Comparison of ENCODE assay signal across 8 cellular contexts in the genomic region with DNA sequence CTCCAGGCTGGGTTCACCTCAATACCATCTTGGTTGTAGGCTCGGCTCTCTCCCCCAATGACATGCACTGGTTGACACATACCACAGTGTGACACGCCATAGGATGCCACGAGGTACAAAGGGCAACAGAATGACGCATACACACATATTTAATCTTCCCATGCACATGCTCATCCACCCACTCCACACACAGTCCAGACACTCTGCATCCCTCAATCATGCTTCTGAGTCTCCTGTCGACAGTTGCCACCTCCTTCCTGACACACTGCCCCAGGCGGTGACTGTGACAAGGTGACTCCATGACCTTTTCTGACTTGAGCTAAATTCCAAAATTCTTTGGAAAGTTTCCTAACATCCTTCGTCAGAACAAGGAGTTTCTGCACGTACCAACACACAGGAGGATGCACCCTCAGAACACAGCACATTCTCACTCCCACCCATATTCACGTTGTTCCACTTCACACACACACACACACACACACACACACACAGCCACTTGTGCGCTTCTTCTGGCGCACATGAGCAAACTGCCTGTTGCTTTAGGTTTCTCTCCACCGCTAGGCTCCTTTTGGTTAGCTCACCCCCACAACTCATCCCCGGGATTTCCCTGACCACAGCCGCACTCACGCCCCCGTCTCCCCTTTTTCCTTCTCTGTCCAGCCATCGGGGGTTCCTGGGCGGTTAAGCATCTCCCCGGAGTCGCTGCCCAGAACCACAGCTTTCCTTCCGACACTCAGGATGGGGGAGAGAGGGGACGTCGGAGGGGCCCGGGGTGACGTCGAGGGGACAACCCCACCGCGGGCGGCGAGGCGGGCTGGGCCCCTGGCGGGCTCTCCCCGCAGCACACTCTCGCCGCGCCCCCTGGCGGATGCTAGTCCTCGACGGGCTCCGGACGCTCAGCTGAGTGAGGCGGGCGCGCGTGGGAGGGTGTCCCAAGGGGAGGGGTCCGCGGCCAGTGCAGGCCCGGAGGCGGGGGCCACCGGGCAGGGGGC. TPM values are rescaled to one million over a fixed set of nuclear protein-coding genes. Genes with fewer than 3 reads are reported as not detected.
DNase-seq lines count a peak whose midpoint lies in the region; ATAC-seq and TF ChIP-seq lines count a peak whose summit lies in the region.

No MANE protein-coding gene starts in this region.

- peak; percentile 59 for ATAC-seq in HG02759 (IDR thresholded peaks at IDR 0.05; ENCODE audit: unreplicated experiment)
- ATAC-seq in left ventricle myocardium superior, result peak; percentile 34
- ATAC-seq in HG02763 (IDR thresholded peaks at IDR 0.05; ENCODE audit: unreplicated experiment), result no peak

- intact Hi-C loops in left ventricle myocardium superior (cut with micrococcal nuclease), result no loop called here

- CTCF ChIA-PET in RWPE1 (lab: Yijun Ruan, JAX), result interaction anchor here (0.5 to 4.3 kb wide), 28 partner anchors 9 to 278 kb away, joined by 3 to 30 read pairs (median 4); a partner anchor contains a TSS

- POLR2A ChIA-PET in RWPE1 (lab: Yijun Ruan, JAX; ENCODE audit: low non-redundant PET), result no interaction called here

- peak; percentile 79 for TF ChIP-seq CTCF in RWPE1 (conservative IDR thresholded peaks at IDR 0.05; ENCODE audit: low read depth)

- DNase-seq in GM03348 (ENCODE audit: low spot score) (peak; percentile 85), RWPE1 (ENCODE audit: low spot score) (no peak), left ventricle myocardium superior (peak; percentile 81), cortex of kidney (lab: John Stamatoyannopoulos, UW) (no peak)
- DNase-seq in activated naive CD4-positive, alpha-beta T cell (lab: John Stamatoyannopoulos, UW), result peak; percentile 43 to 77 (median 62)
- DNase-seq in stimulated activated CD4-positive, alpha-beta T cell treated with anti-CD3 and anti-CD28 coated beads, Interleukin-1b, Interleukin-23, amount 100 ng/mL, for 4 hours (ENCODE audit: low read depth in 2 of 2), result peak; percentile 76 to 85

- no peak overlapping the region for H3K27ac ChIP-seq in RWPE1

RNA-seq across cellular contexts. Expression of a gene that starts 0.5 kb away (rescaled TPM):
- total RNA-seq in left ventricle myocardium superior, result not detected

RNA-seq across cellular contexts. Expression of a gene that starts 6.1 kb away (rescaled TPM):
- 0.17 TPM for total RNA-seq in left ventricle myocardium superior

RNA-seq across cellular contexts. Expression of a gene that starts 20.3 kb away (rescaled TPM):
- 44.8 TPM for total RNA-seq in left ventricle myocardium superior

RNA-seq across cellular contexts. Expression of a gene that starts 21.6 kb away (rescaled TPM):
- total RNA-seq in left ventricle myocardium superior, result 0.77 TPM

RNA-seq across cellular contexts. Expression of a gene that starts 41.0 kb away (rescaled TPM):
- total RNA-seq in left ventricle myocardium superior, result 78.1 TPM

Comparison
In these comparisons a context has a peak if more than half of its experiments do, and no peak if none do; other contexts are left out.
1. DNase-seq: peak in GM03348 (single experiment), activated naive CD4-positive, alpha-beta T cell (4 of 4), left ventricle myocardium superior (single experiment) and stimulated activated CD4-positive, alpha-beta T cell treated with anti-CD3 and anti-CD28 coated beads, Interleukin-1b, Interleukin-23, amount 100 ng/mL, for 4 hours (2 of 2); none in RWPE1 (single experiment) and cortex of kidney (single experiment).